Comparison of ENCODE assay signal across 24 cellular contexts in genomic region chr3:164730810-164731209, GRCh38.
A peak's percentile ranks its signal among the peaks of the same experiment; 100 is the strongest.
DNase-seq lines count a peak whose midpoint lies in the region; TF ChIP-seq lines count a peak whose summit lies in the region.
"Had no signal": no experiment of that assay in that cellular context is flagged by ENCODE, and none has a peak within 500 bp of the region (broad histone marks: within the 10 kb centered on the region; RNA-seq: fewer than 3 reads in every experiment).

No MANE protein-coding gene starts in this region.

- intact Hi-C loops in lower leg skin (cut with DNase I; ENCODE audit: low total_unique reads), result no loop called here

- DNase-seq in H7, result peak; percentile 2
- DNase-seq in OCI-M2 (lab: John Stamatoyannopoulos, UW; ENCODE audit: unreplicated experiment), result peak; percentile 3
- peak; percentile 4 for DNase-seq in choroid plexus epithelial cell (ENCODE audit: low read depth)
- DNase-seq in retina, result peak; percentile 15
- no peak for DNase-seq in stimulated activated CD4-positive, alpha-beta T cell treated with anti-CD3 and anti-CD28 coated beads, Interleukin-2, amount 100 ng/mL, for 24 hours
- no peak for DNase-seq in activated CD4-positive, alpha-beta T cell treated with anti-CD3 and anti-CD28 coated beads for 1 hour
- DNase-seq in lower leg skin (ENCODE audit: low spot score in 2 of 2), result no peak
- DNase-seq: activated CD4-positive, CD25-positive, alpha-beta regulatory T cell treated with anti-CD3 and anti-CD28 coated beads, Interleukin-2, amount 50 U/mL, for 72 hours; activated CD8-positive, alpha-beta T cell treated with anti-CD3 and anti-CD28 coated beads for 36 hours; activated naive CD4-positive, alpha-beta T cell treated with anti-CD3 and anti-CD28 coated beads, Interleukin-2, amount 50 U/mL, for 16 hours; GM23248; hypothalamus; islet precursor cell; Kasumi-1; lower lobe of right lung; mucosa of descending colon; NCI-H1694 treated with DMSO at 0.1 percent for 48 hours; NCI-H526; pancreas; Peyer's patch; SIG-M5; stimulated activated CD4-positive, alpha-beta T cell treated with anti-CD3 and anti-CD28 coated beads, Interleukin-4, amount 100 ng/mL, for 1 hour; trophoblast cell had no signal

- no peak for TF ChIP-seq CTCF in choroid plexus epithelial cell (conservative IDR thresholded peaks at IDR 0.05; ENCODE audit: low read depth, low read length)
- no peak for TF ChIP-seq CTCF in lower leg skin (IDR thresholded peaks at IDR 0.05)

- no peak for TF ChIP-seq POLR2A in lower leg skin (IDR thresholded peaks at IDR 0.05)

- no peaks in the 10 kb centered on the region for H3K36me3 ChIP-seq in H7 (replicated peaks; ENCODE audit: control insufficient read depth, insufficient read depth, low read length)
- H3K36me3 ChIP-seq: gastroesophageal sphincter, lower lobe of right lung, pancreas, Peyer's patch had no signal

- no peaks in the 10 kb centered on the region for H3K27me3 ChIP-seq in H7 (ENCODE audit: control insufficient read depth, insufficient read depth, low read length)
- H3K27me3 ChIP-seq: gastroesophageal sphincter, pancreas, Peyer's patch had no signal

- no peak overlapping the region for H3K4me3 ChIP-seq in H7 (ENCODE audit: insufficient read depth, low read depth, low read length)
- H3K4me3 ChIP-seq in choroid plexus epithelial cell (ENCODE audit: low read depth, low read length), result no peak overlapping the region
- no peak overlapping the region for H3K4me3 ChIP-seq in lower leg skin (ENCODE audit: low read depth, poor library complexity, severe bottlenecking)
- H3K4me3 ChIP-seq: gastroesophageal sphincter, GM23248, lower lobe of right lung, mucosa of descending colon, pancreas, Peyer's patch had no signal

- WGBS in lower leg skin, 2 donors, result 57 to 63% methylated on average over 6 of the region's 6 CpGs

Comparison
In these comparisons a context has a peak if more than half of its experiments do, and no peak if none do; other contexts are left out.
1. DNase-seq: peak in H7 (single experiment), OCI-M2 (single experiment), choroid plexus epithelial cell (single experiment) and retina (single experiment); none in stimulated activated CD4-positive, alpha-beta T cell treated with anti-CD3 and anti-CD28 coated beads, Interleukin-2, amount 100 ng/mL, for 24 hours (0 of 2), activated CD4-positive, alpha-beta T cell treated with anti-CD3 and anti-CD28 coated beads for 1 hour (single experiment) and lower leg skin (0 of 2).